In genomic region chr3:167066977-167067843, GRCh38 we compare ENCODE assay signal across 15 cellular contexts.
DNase-seq lines count a peak whose midpoint lies in the region; ATAC-seq and TF ChIP-seq lines count a peak whose summit lies in the region.
"Had no signal": no experiment of that assay in that cellular context is flagged by ENCODE, and none has a peak within 500 bp of the region (broad histone marks: within the 10 kb centered on the region; RNA-seq: fewer than 3 reads in every experiment).

No MANE protein-coding gene starts in this region.

- H3K36me3 ChIP-seq in left lung: no peaks in the 10 kb centered on the region
- no peaks in the 10 kb centered on the region for H3K36me3 ChIP-seq in vagina

- TF ChIP-seq CTCF in left lung (IDR thresholded peaks at IDR 0.05): no peak
- no peak for TF ChIP-seq CTCF in vagina (IDR thresholded peaks at IDR 0.05)

- peak; percentile 89 for DNase-seq in DMS53 (lab: John Stamatoyannopoulos, UW)
- peak; percentile 100 for DNase-seq in NCI-H1105 treated with DMSO at 0.1 percent for 48 hours (lab: John Stamatoyannopoulos, UW)
- DNase-seq in NCI-H774 (lab: John Stamatoyannopoulos, UW): peak; percentile 86
- DNase-seq in left lung: no peak
- no peak for DNase-seq in vagina (ENCODE audit: extremely low spot score in 2 of 2)
- DNase-seq in LoVo (ENCODE audit: low spot score): no peak
- no peak for DNase-seq in central memory CD4-positive, alpha-beta T cell
- no peak for DNase-seq in NK-92 treated with Interleukin-12 subunit alpha and Interleukin-12 subunit beta, amount 100 ng/mL, for 24 hours (lab: John Stamatoyannopoulos, UW)
- DNase-seq: activated CD4-positive, CD25-positive, alpha-beta regulatory T cell; activated T-cell treated with anti-CD3 and anti-CD28 coated beads, Interleukin-2, amount 50 U/mL, for 4 hours; amniotic stem cell; GF-D8; mucosa of descending colon; psoas muscle; stimulated activated naive CD4-positive, alpha-beta T cell had no signal

- H3K9me3 ChIP-seq in left lung (no peaks in the 10 kb centered on the region), vagina (no peaks in the 10 kb centered on the region)
- H3K9me3 ChIP-seq: psoas muscle had no signal

- intact Hi-C loops in left lung (cut with DNase I): no loop called here
- intact Hi-C loops in vagina (cut with DNase I): no loop called here

- no peaks in the 10 kb centered on the region for H3K4me1 ChIP-seq in left lung
- no peaks in the 10 kb centered on the region for H3K4me1 ChIP-seq in vagina
- H3K4me1 ChIP-seq: psoas muscle had no signal

- ATAC-seq in left lung: peak; percentile 87
- ATAC-seq: activated T-cell treated with anti-CD3 and anti-CD28 coated beads, Interleukin-2, amount 50 U/mL, for 4 hours; mucosa of descending colon; psoas muscle had no signal

- no peak overlapping the region for H3K27ac ChIP-seq in left lung
- no peak overlapping the region for H3K27ac ChIP-seq in vagina
- H3K27ac ChIP-seq: psoas muscle had no signal

- H3K4me3 ChIP-seq in left lung (no peak overlapping the region), vagina (no peak overlapping the region)
- H3K4me3 ChIP-seq: mucosa of descending colon, psoas muscle had no signal

- no peak for TF ChIP-seq POLR2A in vagina (IDR thresholded peaks at IDR 0.05)

- H3K27me3 ChIP-seq in left lung: no peaks in the 10 kb centered on the region
- no peaks in the 10 kb centered on the region for H3K27me3 ChIP-seq in vagina

Comparison
In these comparisons a context has a peak if more than half of its experiments do, and no peak if none do; other contexts are left out.
1. DNase-seq: peak in DMS53 (single experiment), NCI-H1105 treated with DMSO at 0.1 percent for 48 hours (single experiment) and NCI-H774 (single experiment); none in left lung (0 of 2), vagina (0 of 2), LoVo (single experiment), central memory CD4-positive, alpha-beta T cell (single experiment) and NK-92 treated with Interleukin-12 subunit alpha and Interleukin-12 subunit beta, amount 100 ng/mL, for 24 hours (single experiment).